In the genomic region with DNA sequence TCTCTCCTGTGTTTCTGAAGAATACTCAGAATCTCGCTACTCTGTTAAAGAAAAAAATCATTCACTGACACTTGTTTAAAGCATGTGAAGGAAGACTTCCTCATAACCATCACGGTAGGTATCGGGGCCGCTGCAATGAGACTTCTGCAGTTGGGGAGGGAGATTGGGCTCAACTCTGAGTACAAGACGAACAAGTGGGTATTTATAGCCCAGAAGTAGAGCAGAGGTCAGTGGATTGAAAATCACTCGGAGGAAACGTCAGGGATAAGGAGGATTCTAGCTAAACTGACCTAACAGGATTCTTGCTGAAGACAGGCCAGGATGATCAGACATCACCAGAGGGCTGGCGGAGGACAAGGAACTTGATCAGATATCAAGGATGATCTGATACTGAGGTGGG, we compare ENCODE assay signal across 10 cellular contexts. TPM values are rescaled to one million over a fixed set of nuclear protein-coding genes. Genes with fewer than 3 reads are reported as not detected.
DNase-seq lines count a peak whose midpoint lies in the region; ATAC-seq and TF ChIP-seq lines count a peak whose summit lies in the region.
"Had no signal": no experiment of that assay in that cellular context is flagged by ENCODE, and none has a peak within 500 bp of the region (broad histone marks: within the 10 kb centered on the region; RNA-seq: fewer than 3 reads in every experiment).

No MANE protein-coding gene starts in this region.

- WGBS in gastroesophageal sphincter (ENCODE audit: low coverage in 1 of 2), 2 donors, result 27 to 47% methylated on average over 5 to 8 of the region's 8 CpGs
- 37 to 49% methylated on average over 8 of the region's 8 CpGs for WGBS in thyroid gland, 2 donors

- no peaks in the 10 kb centered on the region for H3K9me3 ChIP-seq in ascending aorta
- no peaks in the 10 kb centered on the region for H3K9me3 ChIP-seq in gastroesophageal sphincter
- no peaks in the 10 kb centered on the region for H3K9me3 ChIP-seq in thyroid gland
- H3K9me3 ChIP-seq: body of pancreas, upper lobe of left lung had no signal

- H3K4me3 ChIP-seq in ascending aorta (no peak overlapping the region), gastroesophageal sphincter (no peak overlapping the region), thyroid gland (replicated peaks in 1 of 3) (no peak overlapping the region)
- H3K4me3 ChIP-seq: body of pancreas, upper lobe of left lung had no signal

- H3K27ac ChIP-seq in ascending aorta (peak overlapping the region; percentile 1 to 63), gastroesophageal sphincter (peak overlapping the region; percentile 43 to 98 (median 92)), thyroid gland (peak overlapping the region; percentile 27 to 80 (median 76))
- H3K27ac ChIP-seq: body of pancreas had no signal

- H3K36me3 ChIP-seq in ascending aorta (no peaks in the 10 kb centered on the region), gastroesophageal sphincter (peaks cover 0 to 9% of the 10 kb centered on the region in 2 donors), thyroid gland (no peaks in the 10 kb centered on the region)

- TF ChIP-seq CTCF in ascending aorta (IDR thresholded peaks at IDR 0.05) (no peak), gastroesophageal sphincter (IDR thresholded peaks at IDR 0.05) (no peak), thyroid gland (IDR thresholded peaks at IDR 0.05) (no peak)

- H3K4me1 ChIP-seq in ascending aorta (peaks cover 6 to 27% of the 10 kb centered on the region in 2 donors), gastroesophageal sphincter (peaks cover 10 to 80% (median 33%) of the 10 kb centered on the region in 3 donors), thyroid gland (peaks cover 28 to 67% of the 10 kb centered on the region in 2 donors)

- no peak for TF ChIP-seq POLR2A in gastroesophageal sphincter (IDR thresholded peaks at IDR 0.05)
- TF ChIP-seq POLR2A in thyroid gland (IDR thresholded peaks at IDR 0.05), result no peak

- H3K27me3 ChIP-seq in ascending aorta (no peaks in the 10 kb centered on the region), gastroesophageal sphincter (no peaks in the 10 kb centered on the region), thyroid gland (no peaks in the 10 kb centered on the region)
- H3K27me3 ChIP-seq: body of pancreas, upper lobe of left lung had no signal

- no peak for TF ChIP-seq EP300 in gastroesophageal sphincter (IDR thresholded peaks at IDR 0.05)

- intact Hi-C loops in ascending aorta (cut with DNase I) (loop anchor here (2.0 kb wide), 1 partner anchor 48 kb away; a partner anchor contains a TSS), thyroid gland (cut with DNase I) (no loop called here)

- DNase-seq in ascending aorta (ENCODE audit: low spot score in 2 of 2) (peak in 1 of 2 donors; percentile 62), mesenteric fat pad (ENCODE audit: low spot score) (peak; percentile 37), thyroid gland (peak in 1 of 2 donors; percentile 43), HUDEP-2 (lab: John Stamatoyannopoulos, UW; ENCODE audit: unreplicated experiment in 76 of 76) (no peak), NCI-H1105 treated with DMSO at 0.1 percent for 48 hours (lab: John Stamatoyannopoulos, UW) (no peak)

- ATAC-seq in gastroesophageal sphincter (peak; percentile 26), HG03521 (IDR thresholded peaks at IDR 0.05; ENCODE audit: unreplicated experiment) (no peak), SK-N-SH treated with all-trans-retinoic acid at 6 μM for 48 hours (no peak)

TF ChIP-seq in SK-N-SH treated with all-trans-retinoic acid at 6 μM for 48 hours, 23 proteins besides CTCF, POLR2A, EP300 and RAD21:
- TF ChIP-seq, protein P1, sequence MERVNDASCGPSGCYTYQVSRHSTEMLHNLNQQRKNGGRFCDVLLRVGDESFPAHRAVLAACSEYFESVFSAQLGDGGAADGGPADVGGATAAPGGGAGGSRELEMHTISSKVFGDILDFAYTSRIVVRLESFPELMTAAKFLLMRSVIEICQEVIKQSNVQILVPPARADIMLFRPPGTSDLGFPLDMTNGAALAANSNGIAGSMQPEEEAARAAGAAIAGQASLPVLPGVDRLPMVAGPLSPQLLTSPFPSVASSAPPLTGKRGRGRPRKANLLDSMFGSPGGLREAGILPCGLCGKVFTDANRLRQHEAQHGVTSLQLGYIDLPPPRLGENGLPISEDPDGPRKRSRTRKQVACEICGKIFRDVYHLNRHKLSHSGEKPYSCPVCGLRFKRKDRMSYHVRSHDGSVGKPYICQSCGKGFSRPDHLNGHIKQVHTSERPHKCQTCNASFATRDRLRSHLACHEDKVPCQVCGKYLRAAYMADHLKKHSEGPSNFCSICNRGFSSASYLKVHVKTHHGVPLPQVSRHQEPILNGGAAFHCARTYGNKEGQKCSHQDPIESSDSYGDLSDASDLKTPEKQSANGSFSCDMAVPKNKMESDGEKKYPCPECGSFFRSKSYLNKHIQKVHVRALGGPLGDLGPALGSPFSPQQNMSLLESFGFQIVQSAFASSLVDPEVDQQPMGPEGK (CRISPR knock-in tag; IDR thresholded peaks at IDR 0.05; ENCODE audit: borderline replicate concordance), result no peak
- TF ChIP-seq ZNF8 (CRISPR knock-in tag; IDR thresholded peaks at IDR 0.05) (no peak), BACH2 (CRISPR knock-in tag; IDR thresholded peaks at IDR 0.05; ENCODE audit: borderline replicate concordance) (no peak), TCF4 (CRISPR knock-in tag; IDR thresholded peaks at IDR 0.05; ENCODE audit: borderline replicate concordance) (no peak), ZFP3 (CRISPR knock-in tag; IDR thresholded peaks at IDR 0.05) (no peak), ZNF70 (CRISPR knock-in tag; IDR thresholded peaks at IDR 0.05) (no peak), ISL1 (CRISPR knock-in tag; IDR thresholded peaks at IDR 0.05) (no peak), OSR1 (CRISPR knock-in tag; IDR thresholded peaks at IDR 0.05) (no peak), PPARA (CRISPR knock-in tag; IDR thresholded peaks at IDR 0.05; ENCODE audit: borderline replicate concordance) (no peak), ESRRG (CRISPR knock-in tag; IDR thresholded peaks at IDR 0.05) (no peak), ARNTL (CRISPR knock-in tag; IDR thresholded peaks at IDR 0.05; ENCODE audit: borderline replicate concordance, low read depth) (no peak), ZFP30 (CRISPR knock-in tag; IDR thresholded peaks at IDR 0.05) (no peak)
- TF ChIP-seq, protein P2, sequence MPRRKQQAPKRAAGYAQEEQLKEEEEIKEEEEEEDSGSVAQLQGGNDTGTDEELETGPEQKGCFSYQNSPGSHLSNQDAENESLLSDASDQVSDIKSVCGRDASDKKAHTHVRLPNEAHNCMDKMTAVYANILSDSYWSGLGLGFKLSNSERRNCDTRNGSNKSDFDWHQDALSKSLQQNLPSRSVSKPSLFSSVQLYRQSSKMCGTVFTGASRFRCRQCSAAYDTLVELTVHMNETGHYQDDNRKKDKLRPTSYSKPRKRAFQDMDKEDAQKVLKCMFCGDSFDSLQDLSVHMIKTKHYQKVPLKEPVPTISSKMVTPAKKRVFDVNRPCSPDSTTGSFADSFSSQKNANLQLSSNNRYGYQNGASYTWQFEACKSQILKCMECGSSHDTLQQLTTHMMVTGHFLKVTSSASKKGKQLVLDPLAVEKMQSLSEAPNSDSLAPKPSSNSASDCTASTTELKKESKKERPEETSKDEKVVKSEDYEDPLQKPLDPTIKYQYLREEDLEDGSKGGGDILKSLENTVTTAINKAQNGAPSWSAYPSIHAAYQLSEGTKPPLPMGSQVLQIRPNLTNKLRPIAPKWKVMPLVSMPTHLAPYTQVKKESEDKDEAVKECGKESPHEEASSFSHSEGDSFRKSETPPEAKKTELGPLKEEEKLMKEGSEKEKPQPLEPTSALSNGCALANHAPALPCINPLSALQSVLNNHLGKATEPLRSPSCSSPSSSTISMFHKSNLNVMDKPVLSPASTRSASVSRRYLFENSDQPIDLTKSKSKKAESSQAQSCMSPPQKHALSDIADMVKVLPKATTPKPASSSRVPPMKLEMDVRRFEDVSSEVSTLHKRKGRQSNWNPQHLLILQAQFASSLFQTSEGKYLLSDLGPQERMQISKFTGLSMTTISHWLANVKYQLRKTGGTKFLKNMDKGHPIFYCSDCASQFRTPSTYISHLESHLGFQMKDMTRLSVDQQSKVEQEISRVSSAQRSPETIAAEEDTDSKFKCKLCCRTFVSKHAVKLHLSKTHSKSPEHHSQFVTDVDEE (CRISPR knock-in tag; IDR thresholded peaks at IDR 0.05), result no peak
- TF ChIP-seq, protein P3, sequence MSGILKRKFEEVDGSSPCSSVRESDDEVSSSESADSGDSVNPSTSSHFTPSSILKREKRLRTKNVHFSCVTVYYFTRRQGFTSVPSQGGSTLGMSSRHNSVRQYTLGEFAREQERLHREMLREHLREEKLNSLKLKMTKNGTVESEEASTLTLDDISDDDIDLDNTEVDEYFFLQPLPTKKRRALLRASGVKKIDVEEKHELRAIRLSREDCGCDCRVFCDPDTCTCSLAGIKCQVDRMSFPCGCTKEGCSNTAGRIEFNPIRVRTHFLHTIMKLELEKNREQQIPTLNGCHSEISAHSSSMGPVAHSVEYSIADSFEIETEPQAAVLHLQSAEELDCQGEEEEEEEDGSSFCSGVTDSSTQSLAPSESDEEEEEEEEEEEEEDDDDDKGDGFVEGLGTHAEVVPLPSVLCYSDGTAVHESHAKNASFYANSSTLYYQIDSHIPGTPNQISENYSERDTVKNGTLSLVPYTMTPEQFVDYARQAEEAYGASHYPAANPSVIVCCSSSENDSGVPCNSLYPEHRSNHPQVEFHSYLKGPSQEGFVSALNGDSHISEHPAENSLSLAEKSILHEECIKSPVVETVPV (CRISPR knock-in tag; IDR thresholded peaks at IDR 0.05), result no peak

RNA-seq across cellular contexts. Expression of a gene that starts 33.3 kb away (rescaled TPM):
- total RNA-seq in ascending aorta, result 51.0 TPM
- 10 to 100 TPM; 18.1 to 31.5 (median 22.8) TPM for total RNA-seq in gastroesophageal sphincter
- 48.3 TPM for total RNA-seq in mesenteric fat pad
- total RNA-seq in thyroid gland, result 10 to 100 TPM; 28.0 to 44.2 (median 29.4) TPM

RNA-seq across cellular contexts. Expression of a gene that starts 35.9 kb away (rescaled TPM):
- total RNA-seq in ascending aorta (not detected), gastroesophageal sphincter (1 to 10 TPM in 1 of 4 donors, under 1 TPM in 3; 0.15 to 1.3 (median 0.21) TPM), mesenteric fat pad (0.45 TPM), thyroid gland (10 to 100 TPM in 3 of 4 donors, 1 to 10 TPM in 1; 7.5 to 16.3 (median 12.8) TPM)

RNA-seq across cellular contexts. Expression of a gene that starts 48.7 kb away (rescaled TPM):
- total RNA-seq in ascending aorta, result not detected
- total RNA-seq in gastroesophageal sphincter, result 1 to 10 TPM in 3 of 4 donors, under 1 TPM in 1; 0.27 to 1.6 (median 1.3) TPM
- total RNA-seq in mesenteric fat pad, result 0.64 TPM
- total RNA-seq in thyroid gland, result 1 to 10 TPM; 1.0 to 1.6 (median 1.2) TPM

RNA-seq across cellular contexts. Expression of a gene that starts 50.2 kb away (rescaled TPM):
- 62.2 TPM for total RNA-seq in ascending aorta
- total RNA-seq in gastroesophageal sphincter, result 100 to 1,000 TPM; 124 to 153 (median 149) TPM
- 106 TPM for total RNA-seq in mesenteric fat pad
- total RNA-seq in thyroid gland, result 100 to 1,000 TPM in 2 of 4 donors, 10 to 100 TPM in 2; 86.1 to 129 (median 102) TPM

Comparison
In these comparisons a context has a peak if more than half of its experiments do, and no peak if none do; other contexts are left out.
1. H3K27ac ChIP-seq: peak in every context shown above with its lines; median percentile 92 in gastroesophageal sphincter; 76 in thyroid gland; 32 in ascending aorta.